9 cellular contexts compared by ENCODE assay signal in genomic region chrX:130024127-130024526, GRCh38. TPM values are rescaled to one million over a fixed set of nuclear protein-coding genes. Genes with fewer than 3 reads are reported as not detected.
A peak's percentile ranks its signal among the peaks of the same experiment; 100 is the strongest.
DNase-seq lines count a peak whose midpoint lies in the region; ATAC-seq and TF ChIP-seq lines count a peak whose summit lies in the region.
"Had no signal": no experiment of that assay in that cellular context is flagged by ENCODE, and none has a peak within 500 bp of the region (broad histone marks: within the 10 kb centered on the region; RNA-seq: fewer than 3 reads in every experiment).

No MANE protein-coding gene starts in this region.

- ATAC-seq in HG03066 (IDR thresholded peaks at IDR 0.05; ENCODE audit: low read depth, unreplicated experiment): peak; percentile 100

- H3K9me3 ChIP-seq in OCI-LY7 (ENCODE audit: low read length): no peaks in the 10 kb centered on the region
- no peaks in the 10 kb centered on the region for H3K9me3 ChIP-seq in prostate gland

- no peaks in the 10 kb centered on the region for H3K79me2 ChIP-seq in OCI-LY7 (ENCODE audit: insufficient read depth, low read depth, low read length)
- H3K79me2 ChIP-seq: parathyroid adenoma had no signal

- POLR2A ChIA-PET in OCI-LY7 (lab: Charles Lee): interaction anchor here (0.6 to 1.7 kb wide), 7 partner anchors 69 to 400 kb away, joined by 3 to 5 read pairs (median 4); no protein-coding TSS in a partner anchor

- in situ Hi-C loops in GM18951 (cut with MboI; ENCODE audit: low sequenced_read_pairs, unreplicated experiment): no loop called here

- peak overlapping the region; percentile 69 for H3K4me2 ChIP-seq in OCI-LY7 (ENCODE audit: low read length)

- intact Hi-C loops in OCI-LY7 (cut with micrococcal nuclease; ENCODE audit: unreplicated experiment) (loop anchor here (2.0 kb wide), 1 partner anchor 41 kb away; the partner anchor contains the start of gene BCORL1), prostate gland (cut with DNase I) (no loop called here)

- TF ChIP-seq POLR2A in GM18951 (IDR thresholded peaks at IDR 0.05; ENCODE audit: extremely low read depth, insufficient read depth, insufficient read length) (peak; percentile 30), prostate gland (IDR thresholded peaks at IDR 0.05) (no peak)

- H3K27me3 ChIP-seq in prostate gland (replicated peaks; ENCODE audit: insufficient read depth): no peaks in the 10 kb centered on the region

- no peaks in the 10 kb centered on the region for H4K20me1 ChIP-seq in OCI-LY7 (ENCODE audit: insufficient read depth, low read length)

- no peak overlapping the region for H3K4me3 ChIP-seq in AG10803 (ENCODE audit: low read length)
- peak overlapping the region; percentile 36 for H3K4me3 ChIP-seq in OCI-LY7 (ENCODE audit: low read depth, low read length, poor library complexity, severe bottlenecking)
- no peak overlapping the region for H3K4me3 ChIP-seq in fibroblast of the aortic adventitia (ENCODE audit: low read depth, low read length)
- no peak overlapping the region for H3K4me3 ChIP-seq in prostate gland

- peaks cover 15% of the 10 kb centered on the region; the same call in 1 of the 2 replicates for H3K36me3 ChIP-seq in OCI-LY7 (ENCODE audit: insufficient read depth, low read length)
- H3K36me3 ChIP-seq in prostate gland: no peaks in the 10 kb centered on the region

- DNase-seq in AG10803 (ENCODE audit: low read depth) (peak; percentile 64), OCI-LY7 (ENCODE audit: low spot score) (peak; percentile 91), fibroblast of the aortic adventitia (ENCODE audit: low read depth) (peak; percentile 67), prostate gland (ENCODE audit: low spot score) (peak; percentile 50), DMS114 treated with DMSO at 0.1 percent for 48 hours (lab: John Stamatoyannopoulos, UW; ENCODE audit: unreplicated experiment) (no peak)
- peak; percentile 80 for DNase-seq in activated T-cell treated with anti-CD3 and anti-CD28 coated beads, Interleukin-2, amount 50 U/mL, for 1 hour

- H3K27ac ChIP-seq in OCI-LY7 (ENCODE audit: low read depth, low read length, poor library complexity, severe bottlenecking) (no peak overlapping the region), prostate gland (no peak overlapping the region)
- H3K27ac ChIP-seq: parathyroid adenoma had no signal

- no peaks in the 10 kb centered on the region for H3K9me2 ChIP-seq in OCI-LY7 (ENCODE audit: insufficient read depth, low read length)

- H3K4me1 ChIP-seq in OCI-LY7 (ENCODE audit: insufficient read depth, low read length, poor library complexity, severe bottlenecking) (peaks cover 13% of the 10 kb centered on the region), prostate gland (replicated peaks) (no peaks in the 10 kb centered on the region)

- CTCF ChIA-PET in OCI-LY7 (lab: Charles Lee; ENCODE audit: unreplicated experiment): interaction anchor here (0.8 to 1.0 kb wide), 2 partner anchors 74 to 98 kb away, joined by 4 to 5 read pairs; no protein-coding TSS in a partner anchor

- H2AFZ ChIP-seq in OCI-LY7 (ENCODE audit: low read length): peak overlapping the region; percentile 34; the same call in 1 of the 2 replicates
- H2AFZ ChIP-seq: parathyroid adenoma had no signal

- 28% methylated on average over 9 of the region's 9 CpGs for WGBS in prostate gland

- BruUV-seq in OCI-LY7 (replicated peaks; lab: Mats Ljungman, UMichigan): no TSS peak

- no peak for TF ChIP-seq CTCF in AG10803 (conservative IDR thresholded peaks at IDR 0.05; ENCODE audit: low read length)
- no peak for TF ChIP-seq CTCF in OCI-LY7 (conservative IDR thresholded peaks at IDR 0.05; ENCODE audit: low read length)
- TF ChIP-seq CTCF in fibroblast of the aortic adventitia (IDR thresholded peaks at IDR 0.05; ENCODE audit: insufficient read depth, low read length): no peak
- TF ChIP-seq CTCF in prostate gland (IDR thresholded peaks at IDR 0.05): no peak

RNA-seq across cellular contexts. Expression of gene BCORL1, which starts 41.7 kb away (rescaled TPM):
- 1.6 and 1.7 TPM in 2 replicates for total RNA-seq in OCI-LY7 (2014; rRNA removed; shearing (Covaris generic))
- total RNA-seq in OCI-LY7 (2022): 4.9 and 5.4 TPM in 2 replicates
- total RNA-seq in fibroblast of the aortic adventitia (ENCODE audit: low replicate concordance): 0.49 and 1.9 TPM in 2 replicates
- 10 to 100 TPM in 1 of 2 donors, 1 to 10 TPM in 1; 4.4 to 25.2 TPM for total RNA-seq in prostate gland
